ENCODE assay signal across 8 cellular contexts in the genomic region with DNA sequence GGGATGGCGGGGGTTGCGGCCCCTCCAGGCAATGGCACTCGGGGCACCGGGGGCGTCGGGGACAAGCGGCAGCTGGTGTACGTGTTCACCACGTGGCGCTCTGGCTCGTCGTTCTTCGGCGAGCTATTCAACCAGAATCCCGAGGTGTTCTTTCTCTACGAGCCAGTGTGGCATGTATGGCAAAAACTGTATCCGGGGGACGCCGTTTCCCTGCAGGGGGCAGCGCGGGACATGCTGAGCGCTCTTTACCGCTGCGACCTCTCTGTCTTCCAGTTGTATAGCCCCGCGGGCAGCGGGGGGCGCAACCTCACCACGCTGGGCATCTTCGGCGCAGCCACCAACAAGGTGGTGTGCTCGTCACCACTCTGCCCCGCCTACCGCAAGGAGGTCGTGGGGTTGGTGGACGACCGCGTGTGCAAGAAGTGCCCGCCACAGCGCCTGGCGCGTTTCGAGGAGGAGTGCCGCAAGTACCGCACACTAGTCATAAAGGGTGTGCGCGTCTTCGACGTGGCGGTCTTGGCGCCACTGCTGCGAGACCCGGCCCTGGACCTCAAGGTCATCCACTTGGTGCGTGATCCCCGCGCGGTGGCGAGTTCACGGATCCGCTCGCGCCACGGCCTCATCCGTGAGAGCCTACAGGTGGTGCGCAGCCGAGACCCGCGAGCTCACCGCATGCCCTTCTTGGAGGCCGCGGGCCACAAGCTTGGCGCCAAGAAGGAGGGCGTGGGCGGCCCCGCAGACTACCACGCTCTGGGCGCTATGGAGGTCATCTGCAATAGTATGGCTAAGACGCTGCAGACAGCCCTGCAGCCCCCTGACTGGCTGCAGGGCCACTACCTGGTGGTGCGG. TPM values are rescaled to one million over a fixed set of nuclear protein-coding genes. Genes with fewer than 3 reads are reported as not detected.
DNase-seq lines count a peak whose midpoint lies in the region; ATAC-seq and TF ChIP-seq lines count a peak whose summit lies in the region.

No MANE protein-coding gene starts in this region.

- no peaks in the 10 kb centered on the region for H3K9me3 Mint-ChIP-seq in neural crest cell

- TF ChIP-seq CTCF in 22Rv1 (IDR thresholded peaks at IDR 0.05) (peak; percentile 67), neural crest cell (conservative IDR thresholded peaks at IDR 0.05) (peak; percentile 27)

- no peak overlapping the region for H3K27ac ChIP-seq in 22Rv1
- no peak overlapping the region for H3K27ac ChIP-seq in substantia nigra (ENCODE audit: low read depth, low read length, poor library complexity, severe bottlenecking)

- H3K27me3 Mint-ChIP-seq in neural crest cell (ENCODE audit: low read depth): peaks cover 36% of the 10 kb centered on the region

- peak; percentile 17 for ATAC-seq in GM18867 (IDR thresholded peaks at IDR 0.05; ENCODE audit: unreplicated experiment)

- H3K27ac Mint-ChIP-seq in neural crest cell (ENCODE audit: unreplicated experiment): no peak overlapping the region

- peak overlapping the region; percentile 78 for H3K4me3 Mint-ChIP-seq in neural crest cell

- H3K36me3 Mint-ChIP-seq in neural crest cell (ENCODE audit: low read depth): no peaks in the 10 kb centered on the region

- DNase-seq in KG1 (lab: John Stamatoyannopoulos, UW): peak; percentile 45
- DNase-seq in activated T-cell treated with anti-CD3 and anti-CD28 coated beads for 24 hours (ENCODE audit: low read depth): peak; percentile 60
- DNase-seq in fibroblast of gingiva (ENCODE audit: low read depth): peak; percentile 67
- DNase-seq in neural crest cell (ENCODE audit: low read depth, low spot score): peak; percentile 47
- DNase-seq in substantia nigra (lab: John Stamatoyannopoulos, UW): peak in 27 of 49 donors; percentile 4 to 47 (median 20)
- DNase-seq in SHP77 treated with DMSO at 0.1 percent for 48 hours (lab: John Stamatoyannopoulos, UW): no peak

- H3K4me1 Mint-ChIP-seq in neural crest cell: peaks cover 6% of the 10 kb centered on the region

RNA-seq across cellular contexts. Expression of a gene that starts 1.9 kb away (rescaled TPM):
- total RNA-seq in neural crest cell: 4.3 and 4.5 TPM in 2 replicates
